In genomic region chr11:32830796-32831195, GRCh38 we compare ENCODE assay signal across 11 cellular contexts. TPM values are rescaled to one million over a fixed set of nuclear protein-coding genes. Genes with fewer than 3 reads are reported as not detected.
DNase-seq lines count a peak whose midpoint lies in the region; ATAC-seq and TF ChIP-seq lines count a peak whose summit lies in the region.
"Had no signal": no experiment of that assay in that cellular context is flagged by ENCODE, and none has a peak within 500 bp of the region (broad histone marks: within the 10 kb centered on the region; RNA-seq: fewer than 3 reads in every experiment).

No MANE protein-coding gene starts in this region.

- H3K27ac Mint-ChIP-seq in endothelial cell (ENCODE audit: unreplicated experiment): no peak overlapping the region

- H3K4me1 ChIP-seq in left ventricle myocardium inferior (peaks cover 18% of the 10 kb centered on the region), right atrium auricular region (peaks cover 0 to 8% of the 10 kb centered on the region in 2 donors), mammary epithelial cell (ENCODE audit: insufficient read depth, low read length) (peaks cover 10% of the 10 kb centered on the region), mucosa of rectum (ENCODE audit: control insufficient read depth in 2 of 2, insufficient read depth in 2 of 2, low read length in 2 of 2) (peaks cover 3 to 6% of the 10 kb centered on the region in 2 donors)

- 13% methylated on average over 9 of the region's 9 CpGs for WGBS in mammary epithelial cell (ENCODE audit: low coverage, missing lambda C conversion rate)

- H3K36me3 Mint-ChIP-seq in endothelial cell (ENCODE audit: low read depth, unreplicated experiment): no peaks in the 10 kb centered on the region

- DNase-seq in left ventricle myocardium inferior (no peak), right atrium auricular region (ENCODE audit: low spot score) (no peak), mammary epithelial cell (peak; percentile 48), dorsolateral prefrontal cortex (no peak), endothelial cell (ENCODE audit: low spot score) (no peak), DMS153 treated with DMSO at 0.1 percent for 48 hours (lab: John Stamatoyannopoulos, UW; ENCODE audit: unreplicated experiment) (no peak)
- DNase-seq: NCI-H2171; stimulated activated naive CD4-positive, alpha-beta T cell had no signal

- no TSS peak for BruUV-seq in mammary epithelial cell (replicated peaks; lab: Mats Ljungman, UMichigan)

- TF ChIP-seq CTCF in left ventricle myocardium inferior (IDR thresholded peaks at IDR 0.05; ENCODE audit: borderline replicate concordance) (no peak), right atrium auricular region (IDR thresholded peaks at IDR 0.05) (no peak), mammary epithelial cell (conservative IDR thresholded peaks at IDR 0.05 in 1 of 2, IDR thresholded peaks at IDR 0.05 in 1 of 2; ENCODE audit: extremely low read depth in 1 of 2, insufficient read depth in 1 of 2, low read depth in 1 of 2, low read length in 2 of 2) (no peak), dorsolateral prefrontal cortex (IDR thresholded peaks at IDR 0.05 in 54 of 56, conservative IDR thresholded peaks at IDR 0.05 in 2 of 56; ENCODE audit: low read depth in 1 of 56, partially characterized antibody in 56 of 56) (no peak), endothelial cell (IDR thresholded peaks at IDR 0.05; ENCODE audit: unreplicated experiment) (no peak)

- peak overlapping the region; percentile 43 for H2AFZ ChIP-seq in mammary epithelial cell (ENCODE audit: low read depth, low read length)

- CTCF ChIA-PET in mammary epithelial cell (lab: Charles Lee; ENCODE audit: low non-redundant PET): no interaction called here

- H4K20me1 ChIP-seq in mammary epithelial cell (ENCODE audit: insufficient read depth, low read length): no peaks in the 10 kb centered on the region

- H3K36me3 ChIP-seq in left ventricle myocardium inferior (no peaks in the 10 kb centered on the region), right atrium auricular region (no peaks in the 10 kb centered on the region), mammary epithelial cell (ENCODE audit: insufficient read depth, low read length) (no peaks in the 10 kb centered on the region), mucosa of rectum (ENCODE audit: control insufficient read depth in 2 of 2, insufficient read depth in 2 of 2, low read length in 2 of 2) (no peaks in the 10 kb centered on the region)

- H3K4me3 ChIP-seq in left ventricle myocardium inferior: peak overlapping the region; percentile 74
- peak overlapping the region in 1 of 2 donors; percentile 63 for H3K4me3 ChIP-seq in right atrium auricular region
- H3K4me3 ChIP-seq in mammary epithelial cell (replicated peaks in 1 of 3; ENCODE audit: insufficient read depth in 1 of 3, low read depth in 2 of 3, low read length in 3 of 3): peak overlapping the region; percentile 56 to 93 (median 89)
- H3K4me3 ChIP-seq in mucosa of rectum (ENCODE audit: low read length in 2 of 2): peak overlapping the region; percentile 87 to 88
- H3K4me3 ChIP-seq in dorsolateral prefrontal cortex: peak overlapping the region in 9 of 59 donors; percentile 59 to 79 (median 72)

- H3K9ac ChIP-seq in mammary epithelial cell (ENCODE audit: insufficient read depth, low read length): peak overlapping the region; percentile 84
- peak overlapping the region in 1 of 2 donors; percentile 94 for H3K9ac ChIP-seq in mucosa of rectum (ENCODE audit: low read depth in 1 of 2, low read length in 2 of 2)

- H3K27ac ChIP-seq in left ventricle myocardium inferior (replicated peaks) (no peak overlapping the region), right atrium auricular region (no peak overlapping the region), mammary epithelial cell (ENCODE audit: insufficient read depth, low read depth, low read length) (no peak overlapping the region), mucosa of rectum (ENCODE audit: low read depth in 2 of 2, low read length in 2 of 2) (no peak overlapping the region), dorsolateral prefrontal cortex (no peak overlapping the region)

- H3K79me2 ChIP-seq in mammary epithelial cell (ENCODE audit: insufficient read depth, low read length): peaks cover 3% of the 10 kb centered on the region

- intact Hi-C loops in left ventricle myocardium inferior (cut with micrococcal nuclease) (no loop called here), mammary epithelial cell (cut with micrococcal nuclease) (loop anchor here (5.0 kb wide), 1 partner anchor 52 kb away; no protein-coding TSS in a partner anchor), dorsolateral prefrontal cortex (cut with DNase I) (no loop called here)

- H3K9me3 ChIP-seq in left ventricle myocardium inferior (replicated peaks): no peaks in the 10 kb centered on the region
- H3K9me3 ChIP-seq in right atrium auricular region: no peaks in the 10 kb centered on the region
- H3K9me3 ChIP-seq in mammary epithelial cell (replicated peaks; ENCODE audit: insufficient read depth, low read length): no peaks in the 10 kb centered on the region
- no peaks in the 10 kb centered on the region for H3K9me3 ChIP-seq in mucosa of rectum (ENCODE audit: control insufficient read depth in 2 of 2, low read length in 2 of 2)

- dilution Hi-C loops in mammary epithelial cell (cut with HindIII; ENCODE audit: low sequenced_read_pairs): no loop called here

- ATAC-seq in GM21528 (IDR thresholded peaks at IDR 0.05; ENCODE audit: low FRiP score, unreplicated experiment): no peak

- H3K4me1 Mint-ChIP-seq in endothelial cell (ENCODE audit: unreplicated experiment): no peaks in the 10 kb centered on the region

- H3K9me3 Mint-ChIP-seq in endothelial cell (ENCODE audit: unreplicated experiment): no peaks in the 10 kb centered on the region

- H3K27me3 ChIP-seq in left ventricle myocardium inferior (ENCODE audit: low read depth): peaks cover 36% of the 10 kb centered on the region
- peaks cover 0 to 5% of the 10 kb centered on the region in 2 donors for H3K27me3 ChIP-seq in right atrium auricular region
- no peaks in the 10 kb centered on the region for H3K27me3 ChIP-seq in mammary epithelial cell (ENCODE audit: insufficient read depth, low read length)
- H3K27me3 ChIP-seq in mucosa of rectum (ENCODE audit: control insufficient read depth in 2 of 2, insufficient read depth in 2 of 2, low read length in 2 of 2): no peaks in the 10 kb centered on the region
- peaks cover 0 to 28% (median 10%) of the 10 kb centered on the region in 45 donors for H3K27me3 ChIP-seq in dorsolateral prefrontal cortex

- in situ Hi-C loops in mammary epithelial cell (cut with MboI; ENCODE audit: low sequenced_read_pairs in 2 of 2): loop anchor here in 1 of 2 donors (10.0 kb wide), 1 partner anchor 64 kb away; the partner anchor contains the start of gene QSER1

- H3K4me2 ChIP-seq in mammary epithelial cell (ENCODE audit: insufficient read depth, low read depth, low read length): peak overlapping the region; percentile 82

- H3K4me3 Mint-ChIP-seq in endothelial cell (ENCODE audit: unreplicated experiment): no peak overlapping the region

- H3K27me3 Mint-ChIP-seq in endothelial cell (ENCODE audit: unreplicated experiment): peaks cover 1% of the 10 kb centered on the region

RNA-seq across cellular contexts. Expression of gene PRRG4, which starts 1.1 kb away (rescaled TPM):
- total RNA-seq in left ventricle myocardium inferior: 0.33 TPM
- 1 to 10 TPM; 1.4 to 2.7 TPM for total RNA-seq in right atrium auricular region
- total RNA-seq in mammary epithelial cell: 10 to 100 TPM; 10.3 to 15.2 TPM
- 7.0 TPM for polyA plus RNA-seq in mammary epithelial cell
- 14.9 TPM for polyA minus RNA-seq in mammary epithelial cell
- total RNA-seq in dorsolateral prefrontal cortex: 1 to 10 TPM in 8 of 120 experiments, under 1 TPM in 110, not detected in 2; 0.11 to 1.7 (median 0.38) TPM
- total RNA-seq in endothelial cell (ENCODE audit: unreplicated experiment): not detected

RNA-seq across cellular contexts. Expression of gene CCDC73, which starts 36.3 kb away (rescaled TPM):
- total RNA-seq in left ventricle myocardium inferior (not detected), right atrium auricular region (not detected), mammary epithelial cell (not detected), dorsolateral prefrontal cortex (under 1 TPM in 3 of 120 experiments, not detected in 117; 0.07 to 0.43 (median 0.31) TPM), endothelial cell (ENCODE audit: unreplicated experiment) (not detected)
- not detected for polyA plus RNA-seq in mammary epithelial cell
- not detected for polyA minus RNA-seq in mammary epithelial cell
- total RNA-seq: skeletal muscle tissue had no signal
